ENCODE assay signal across 9 cellular contexts in genomic region chr6:5287205-5287965, GRCh38. TPM values are rescaled to one million over a fixed set of nuclear protein-coding genes. Genes with fewer than 3 reads are reported as not detected.
DNase-seq lines count a peak whose midpoint lies in the region; ATAC-seq and TF ChIP-seq lines count a peak whose summit lies in the region.
"Had no signal": no experiment of that assay in that cellular context is flagged by ENCODE, and none has a peak within 500 bp of the region (broad histone marks: within the 10 kb centered on the region; RNA-seq: fewer than 3 reads in every experiment).

No MANE protein-coding gene starts in this region.

- H3K27ac ChIP-seq in psoas muscle: peak overlapping the region; percentile 72

- no peak for TF ChIP-seq CTCF in psoas muscle (IDR thresholded peaks at IDR 0.05)
- TF ChIP-seq CTCF in GM10266 (IDR thresholded peaks at IDR 0.05; ENCODE audit: control insufficient read depth, insufficient read depth, low read depth, missing control alignments): no peak

- no peaks in the 10 kb centered on the region for H3K9me3 ChIP-seq in psoas muscle

- ATAC-seq in psoas muscle (peak; percentile 84 to 96 (median 90)), HG02852 (IDR thresholded peaks at IDR 0.05; ENCODE audit: unreplicated experiment) (no peak)
- ATAC-seq: activated CD4-positive, CD25-positive, alpha-beta regulatory T cell treated with anti-CD3 and anti-CD28 coated beads, Interleukin-2, amount 50 U/mL, for 24 hours had no signal

- H3K4me3 ChIP-seq in psoas muscle: peak overlapping the region; percentile 3

- H3K27me3 ChIP-seq in psoas muscle (ENCODE audit: insufficient read depth in 3 of 3, low read length in 2 of 3): no peaks in the 10 kb centered on the region

- no peaks in the 10 kb centered on the region for H3K36me3 ChIP-seq in psoas muscle (ENCODE audit: insufficient read depth in 1 of 2, low read depth in 1 of 2)

- DNase-seq in Daoy (ENCODE audit: low read depth) (peak; percentile 67), RKO (ENCODE audit: low spot score) (peak; percentile 9), fibroblast of gingiva (ENCODE audit: low read depth) (peak; percentile 76), psoas muscle (no peak), GDM1 (lab: John Stamatoyannopoulos, UW) (no peak), NCI-H187 (lab: John Stamatoyannopoulos, UW) (no peak), GM10266 (ENCODE audit: extremely low spot score) (no peak)

- 30 to 45% (median 31%) methylated on average over 12 of the region's 12 CpGs for WGBS in psoas muscle, 3 donors

- intact Hi-C loops in psoas muscle (cut with DNase I): no loop called here

- H3K4me1 ChIP-seq in psoas muscle: peaks cover 26% of the 10 kb centered on the region

RNA-seq across cellular contexts. Expression of gene FARS2, which starts 26.1 kb away (rescaled TPM):
- 24.0 and 24.7 TPM in 2 replicates for total RNA-seq in Daoy (2014; rRNA removed; shearing (Covaris generic))
- total RNA-seq in psoas muscle: 10 to 100 TPM; 10.6 to 17.5 (median 15.8) TPM
- 10 to 100 TPM; 13.0 to 17.3 (median 13.4) TPM for polyA plus RNA-seq in psoas muscle

RNA-seq across cellular contexts. Expression of gene LYRM4, which starts 26.6 kb away (rescaled TPM):
- 22.8 and 24.6 TPM in 2 replicates for total RNA-seq in Daoy (2014; rRNA removed; shearing (Covaris generic))
- 10 to 100 TPM; 11.3 to 21.1 (median 16.2) TPM for total RNA-seq in psoas muscle
- polyA plus RNA-seq in psoas muscle: 10 to 100 TPM; 13.4 to 19.1 (median 15.0) TPM

Comparison
In these comparisons a context has a peak if more than half of its experiments do, and no peak if none do; other contexts are left out.
1. DNase-seq: peak in Daoy (single experiment), RKO (single experiment) and fibroblast of gingiva (single experiment); none in psoas muscle (0 of 2), GDM1 (single experiment), NCI-H187 (0 of 2) and GM10266 (single experiment).